In the genomic region with DNA sequence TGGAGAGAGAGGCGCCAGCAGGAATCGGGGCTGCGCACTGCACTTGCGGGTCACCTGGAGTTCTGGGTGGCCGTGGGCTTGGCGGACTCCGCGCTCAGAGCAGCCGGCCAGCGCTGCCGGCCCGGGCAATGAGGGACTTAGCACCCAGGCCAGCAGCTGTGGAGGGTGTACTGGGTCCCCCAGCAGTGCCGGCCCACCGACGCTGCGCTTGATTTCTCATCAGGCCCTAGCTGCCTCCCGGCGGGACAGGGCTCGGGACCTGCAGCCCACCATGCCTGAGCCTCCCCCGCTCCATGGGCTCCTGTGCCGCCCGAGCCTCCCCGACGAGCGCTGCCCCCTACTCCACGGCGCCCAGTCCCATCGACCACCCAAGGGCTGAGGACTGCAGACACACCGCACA, we compare ENCODE assay signal across 24 cellular contexts.
"Had no signal": no experiment of that assay in that cellular context is flagged by ENCODE, and none has a peak within 500 bp of the region (broad histone marks: within the 10 kb centered on the region; RNA-seq: fewer than 3 reads in every experiment).

No MANE protein-coding gene starts in this region.

- H3K27me3 ChIP-seq: colonic mucosa, esophagus muscularis mucosa, esophagus squamous epithelium, foreskin keratinocyte, gastrocnemius medialis, gastroesophageal sphincter, heart left ventricle, heart right ventricle had no signal

- H3K27ac ChIP-seq: colonic mucosa, coronary artery, dorsolateral prefrontal cortex, epithelial cell of prostate, esophagus muscularis mucosa, esophagus squamous epithelium, foreskin keratinocyte, gastrocnemius medialis, gastroesophageal sphincter, heart left ventricle, heart right ventricle had no signal

- H3K4me1 ChIP-seq: colonic mucosa, esophagus muscularis mucosa, esophagus squamous epithelium, gastrocnemius medialis, gastroesophageal sphincter had no signal

- H3K4me3 Mint-ChIP-seq: dendritic cell treated with granulocyte-macrophage colony-stimulating factor and Interleukin-4, amounts not matched to agents 40 ng/mL and 50 ng/mL, for 4 days; effector memory CD8-positive, alpha-beta T cell; endodermal cell had no signal

- H3K4me1 Mint-ChIP-seq: endodermal cell had no signal

- H3K9me3 ChIP-seq: colonic mucosa, esophagus muscularis mucosa, esophagus squamous epithelium, gastrocnemius medialis, heart left ventricle, heart right ventricle had no signal

- H3K4me3 ChIP-seq: colonic mucosa, coronary artery, dorsolateral prefrontal cortex, esophagus muscularis mucosa, esophagus squamous epithelium, gastrocnemius medialis, gastroesophageal sphincter, heart left ventricle, heart right ventricle had no signal

- H3K27ac Mint-ChIP-seq: dendritic cell treated with granulocyte-macrophage colony-stimulating factor and Interleukin-4, amounts not matched to agents 40 ng/mL and 50 ng/mL, for 4 days; effector memory CD8-positive, alpha-beta T cell; endodermal cell had no signal

- DNase-seq: colonic mucosa; cortex of kidney; dermis blood vessel endothelial cell; dorsolateral prefrontal cortex; effector CD4-positive, alpha-beta T cell; effector CD8-positive, alpha-beta T cell; effector memory CD4-positive, alpha-beta T cell; effector memory CD8-positive, alpha-beta T cell; endodermal cell; erythroblast; esophagus squamous epithelium; foreskin fibroblast; foreskin keratinocyte; foreskin melanocyte; gastrocnemius medialis; glutamatergic neuron; head of caudate nucleus; heart left ventricle; heart right ventricle had no signal

- H3K9me3 Mint-ChIP-seq: dendritic cell treated with granulocyte-macrophage colony-stimulating factor and Interleukin-4, amounts not matched to agents 40 ng/mL and 50 ng/mL, for 4 days had no signal

- H3K27me3 Mint-ChIP-seq: effector memory CD8-positive, alpha-beta T cell had no signal

- H3K36me3 ChIP-seq: colonic mucosa, esophagus muscularis mucosa, esophagus squamous epithelium, gastrocnemius medialis, gastroesophageal sphincter, heart left ventricle, heart right ventricle had no signal
